Comparison of ENCODE assay signal across 1 cellular context in the genomic region with DNA sequence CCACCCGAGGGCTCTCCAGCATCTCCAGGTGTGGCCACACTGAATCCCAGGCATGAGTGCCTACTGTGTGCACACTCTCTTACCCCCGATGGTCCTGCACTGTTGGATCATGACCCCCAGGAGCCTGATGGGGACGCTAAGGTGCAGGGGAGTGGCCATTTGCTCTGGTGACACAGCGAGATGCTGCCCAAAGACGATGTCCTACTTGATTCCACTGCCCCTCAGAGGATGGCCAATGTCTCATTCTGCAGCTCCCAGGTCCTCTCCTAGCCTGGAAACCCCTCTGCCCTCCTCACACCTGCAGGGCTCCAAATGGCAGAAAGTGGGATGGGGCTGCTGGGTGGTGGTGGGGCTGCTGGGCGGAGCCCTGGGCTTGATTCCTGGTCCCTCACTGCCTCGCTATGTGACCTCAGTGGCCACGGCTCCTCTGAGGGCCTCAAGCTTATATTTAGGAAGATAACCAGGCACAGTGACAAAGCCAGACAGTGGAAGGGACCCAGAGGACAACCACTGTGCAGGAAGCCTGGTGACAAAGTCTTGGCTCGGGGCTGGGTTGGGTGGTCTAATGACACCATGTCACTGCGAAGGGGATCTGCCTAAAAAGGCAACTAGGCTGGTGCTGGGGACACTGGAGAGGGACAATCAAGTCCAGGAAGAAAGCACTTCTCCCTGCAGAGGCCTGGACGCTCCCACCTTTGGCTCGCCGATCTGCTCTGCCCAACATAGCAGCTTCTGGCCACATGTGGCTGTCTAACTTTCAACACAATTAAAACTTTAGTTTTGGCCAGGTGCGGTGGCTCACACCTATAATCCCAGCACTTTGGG.
TF ChIP-seq lines count a peak whose summit lies in the region.

No MANE protein-coding gene starts in this region.

TF ChIP-seq in K562, 482 proteins besides CTCF, POLR2A, EP300 and RAD21 (continued from another document):
- TF ChIP-seq, protein P1, sequence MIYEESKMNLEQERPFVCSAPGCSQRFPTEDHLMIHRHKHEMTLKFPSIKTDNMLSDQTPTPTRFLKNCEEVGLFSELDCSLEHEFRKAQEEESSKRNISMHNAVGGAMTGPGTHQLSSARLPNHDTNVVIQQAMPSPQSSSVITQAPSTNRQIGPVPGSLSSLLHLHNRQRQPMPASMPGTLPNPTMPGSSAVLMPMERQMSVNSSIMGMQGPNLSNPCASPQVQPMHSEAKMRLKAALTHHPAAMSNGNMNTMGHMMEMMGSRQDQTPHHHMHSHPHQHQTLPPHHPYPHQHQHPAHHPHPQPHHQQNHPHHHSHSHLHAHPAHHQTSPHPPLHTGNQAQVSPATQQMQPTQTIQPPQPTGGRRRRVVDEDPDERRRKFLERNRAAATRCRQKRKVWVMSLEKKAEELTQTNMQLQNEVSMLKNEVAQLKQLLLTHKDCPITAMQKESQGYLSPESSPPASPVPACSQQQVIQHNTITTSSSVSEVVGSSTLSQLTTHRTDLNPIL (CRISPR knock-in tag; IDR thresholded peaks at IDR 0.05): no peak
- peak; percentile 92 for TF ChIP-seq ZKSCAN1 (IDR thresholded peaks at IDR 0.05; ENCODE audit: low read depth, low read length)
- TF ChIP-seq ARID2 (IDR thresholded peaks at IDR 0.05): no peak
